19 cellular contexts compared by ENCODE assay signal in genomic region chr6:35203680-35204079, GRCh38. TPM values are rescaled to one million over a fixed set of nuclear protein-coding genes. Genes with fewer than 3 reads are reported as not detected.
DNase-seq lines count a peak whose midpoint lies in the region; TF ChIP-seq lines count a peak whose summit lies in the region.
"Had no signal": no experiment of that assay in that cellular context is flagged by ENCODE, and none has a peak within 500 bp of the region (broad histone marks: within the 10 kb centered on the region; RNA-seq: fewer than 3 reads in every experiment).

No MANE protein-coding gene starts in this region.

- no peak overlapping the region for H2BK12ac ChIP-seq in neuronal stem cell (ENCODE audit: low read length)

- H3K4me2 ChIP-seq in neuronal stem cell (ENCODE audit: insufficient read depth, low read length, poor library complexity, severe bottlenecking) = no peak overlapping the region

- H4K8ac ChIP-seq in neuronal stem cell (ENCODE audit: low read depth, low read length) = no peak overlapping the region

- no peak overlapping the region for H2BK5ac ChIP-seq in neuronal stem cell (ENCODE audit: low read length)

- H3K4me1 ChIP-seq in adipocyte (ENCODE audit: control insufficient read depth, insufficient read depth, low read length) (peaks cover 49% of the 10 kb centered on the region), neuronal stem cell (ENCODE audit: control insufficient read depth in 2 of 2, insufficient read depth in 1 of 2, low read depth in 1 of 2, low read length in 2 of 2) (peaks cover 4 to 7% of the 10 kb centered on the region in 2 donors)

- no peaks in the 10 kb centered on the region for H3K79me1 ChIP-seq in neuronal stem cell (ENCODE audit: low read depth, low read length)

- H3K27me3 ChIP-seq in adipocyte (replicated peaks; ENCODE audit: control insufficient read depth, insufficient read depth, low read length) (no peaks in the 10 kb centered on the region), neuronal stem cell (ENCODE audit: control insufficient read depth in 3 of 3, insufficient read depth in 3 of 3, low read depth in 1 of 3, low read length in 3 of 3) (peaks cover 0 to 5% (median 0%) of the 10 kb centered on the region in 3 experiments)

- no peak overlapping the region for H2AFZ ChIP-seq in neuronal stem cell (ENCODE audit: low read length)

- no peak for TF ChIP-seq CTCF in AG10803 (conservative IDR thresholded peaks at IDR 0.05; ENCODE audit: low read length)

- H3K4me3 ChIP-seq in AG10803 (ENCODE audit: low read length) (no peak overlapping the region), adipocyte (ENCODE audit: low read length) (no peak overlapping the region), neuronal stem cell (ENCODE audit: low read length in 2 of 2) (no peak overlapping the region)

- peak overlapping the region; percentile 25 for H3K18ac ChIP-seq in neuronal stem cell (ENCODE audit: low read length)

- no peak overlapping the region for H3K4ac ChIP-seq in neuronal stem cell (ENCODE audit: low read length)

- no peak overlapping the region for H3K14ac ChIP-seq in neuronal stem cell (ENCODE audit: low read length)

- H3K9ac ChIP-seq in adipocyte (ENCODE audit: low read length) (peak overlapping the region; percentile 31), neuronal stem cell (ENCODE audit: low read depth, low read length, poor library complexity) (no peak overlapping the region)

- H3K36me3 ChIP-seq in adipocyte (ENCODE audit: control insufficient read depth, insufficient read depth, low read length, severe bottlenecking) (no peaks in the 10 kb centered on the region), neuronal stem cell (replicated peaks in 1 of 2; ENCODE audit: control insufficient read depth in 2 of 2, insufficient read depth in 2 of 2, low read length in 2 of 2) (no peaks in the 10 kb centered on the region)

- no peak overlapping the region for H3K27ac ChIP-seq in neuronal stem cell (replicated peaks; ENCODE audit: low read length)
- H3K27ac ChIP-seq: HL-60 had no signal

- WGBS in neuronal stem cell (ENCODE audit: extremely low coverage in 2 of 2, insufficient read length in 2 of 2, insufficient replicate concordance in 1 of 2), 2 donors = no CpG with 5 or more reads among the region's 2 CpGs

- H2AK5ac ChIP-seq in neuronal stem cell (ENCODE audit: low read depth, low read length) = peak overlapping the region; percentile 23

- peak; percentile 54 for DNase-seq in AG10803 (ENCODE audit: low read depth)
- DNase-seq in LHCN-M2 (ENCODE audit: low read depth) = peak; percentile 51
- no peak for DNase-seq in adipocyte (ENCODE audit: low read depth)
- no peak for DNase-seq in neuronal stem cell (ENCODE audit: low spot score)
- no peak for DNase-seq in COLO829 (ENCODE audit: low spot score)
- no peak for DNase-seq in Kasumi-1 (lab: John Stamatoyannopoulos, UW)
- no peak for DNase-seq in NCI-H69 (lab: John Stamatoyannopoulos, UW)
- DNase-seq: AML-193, COR-L47, DMS153, H9, NCI-H1105, NCI-H1694 treated with DMSO at 0.1 percent for 48 hours, NCI-H446, NCI-H748 treated with DMSO at 0.1 percent for 48 hours, SHP77 had no signal

- H3K9me3 ChIP-seq in adipocyte (ENCODE audit: control insufficient read depth, low read length) = no peaks in the 10 kb centered on the region
- no peaks in the 10 kb centered on the region for H3K9me3 ChIP-seq in neuronal stem cell (replicated peaks in 1 of 2; ENCODE audit: control insufficient read depth in 2 of 2, insufficient read depth in 1 of 2, low read depth in 1 of 2, low read length in 2 of 2)

- H3K23ac ChIP-seq in neuronal stem cell (ENCODE audit: low read depth, low read length, poor library complexity) = no peak overlapping the region

- H4K91ac ChIP-seq in neuronal stem cell (ENCODE audit: low read depth, low read length, poor library complexity) = no peak overlapping the region

- H2BK120ac ChIP-seq in neuronal stem cell (ENCODE audit: low read depth, low read length) = no peak overlapping the region

- no peak overlapping the region for H2BK15ac ChIP-seq in neuronal stem cell (ENCODE audit: low read length)

RNA-seq across cellular contexts. Expression of gene SCUBE3, which starts 10.1 kb away (rescaled TPM):
- 0.06 TPM in 2 replicates for total RNA-seq in LHCN-M2 (2014; rRNA removed)
- polyA plus RNA-seq in LHCN-M2 (2012) = 0.13 TPM
- 17.3 TPM for polyA plus RNA-seq in neuronal stem cell (2013, experiment 1 of 2)
- 17.3 TPM for polyA plus RNA-seq in neuronal stem cell (2013, experiment 2 of 2)
- total RNA-seq: T-helper 1 cell treated with Interleukin-12 subunit alpha and Interleukin-12 subunit beta and Interleukin-4 antibody, amounts not matched to agents 30 ng/mL and 1 ng/mL, for 36 hours had no signal
- polyA plus RNA-seq: CD14-positive monocyte had no signal

RNA-seq across cellular contexts. Expression of gene ZNF76, which starts 55.9 kb away (rescaled TPM):
- 22.2 and 26.8 TPM in 2 replicates for total RNA-seq in LHCN-M2 (2014; rRNA removed)
- polyA plus RNA-seq in LHCN-M2 (2012) = 19.2 TPM
- 22.2 TPM for polyA plus RNA-seq in neuronal stem cell (2013, experiment 1 of 2)
- polyA plus RNA-seq in neuronal stem cell (2013, experiment 2 of 2) = 22.2 TPM

Comparison
In these comparisons a context has a peak if more than half of its experiments do, and no peak if none do; other contexts are left out.
1. DNase-seq: peak in AG10803 (single experiment) and LHCN-M2 (single experiment); none in adipocyte (single experiment), neuronal stem cell (single experiment), COLO829 (single experiment), Kasumi-1 (0 of 2) and NCI-H69 (single experiment).